8 cellular contexts compared by ENCODE assay signal in genomic region chr2:232325324-232326273, GRCh38. TPM values are rescaled to one million over a fixed set of nuclear protein-coding genes. Genes with fewer than 3 reads are reported as not detected.
A peak's percentile ranks its signal among the peaks of the same experiment; 100 is the strongest.
DNase-seq lines count a peak whose midpoint lies in the region; ATAC-seq and TF ChIP-seq lines count a peak whose summit lies in the region.

No MANE protein-coding gene starts in this region.

- in situ Hi-C loops in GM13977 (cut with MboI; ENCODE audit: low pct_unique_long_range_greater_than_20kb, low sequenced_read_pairs, unreplicated experiment) = loop anchor here (10.0 kb wide), 1 partner anchor 421 kb away; no protein-coding TSS in a partner anchor
- in situ Hi-C loops in SK-MEL-5 (cut with HindIII; ENCODE audit: low pct_unique_long_range_greater_than_20kb, low sequenced_read_pairs) = no loop called here

- H3K4me1 Mint-ChIP-seq in brain = peaks cover 31% of the 10 kb centered on the region

- H3K36me3 Mint-ChIP-seq in brain = no peaks in the 10 kb centered on the region

- H3K9me3 Mint-ChIP-seq in brain = no peaks in the 10 kb centered on the region

- ATAC-seq in left lobe of liver (peak; percentile 93), GM21367 (IDR thresholded peaks at IDR 0.05; ENCODE audit: unreplicated experiment) (no peak)

- H3K27me3 Mint-ChIP-seq in brain = no peaks in the 10 kb centered on the region

- peak; percentile 32 for DNase-seq in A172 (ENCODE audit: low spot score)
- peak; percentile 14 for DNase-seq in GM13977 (ENCODE audit: low spot score)
- DNase-seq in SK-MEL-5 (ENCODE audit: low read depth, low spot score) = peak; percentile 55
- peak; percentile 74 for DNase-seq in left lobe of liver (ENCODE audit: low spot score)
- DNase-seq in stimulated activated naive CD4-positive, alpha-beta T cell (lab: John Stamatoyannopoulos, UW) = peak in 5 of 6 experiments; percentile 7 to 62 (median 47)
- no peak for DNase-seq in NOMO-1 (lab: John Stamatoyannopoulos, UW; ENCODE audit: unreplicated experiment in 2 of 2)

- H3K27ac Mint-ChIP-seq in brain = peak overlapping the region in 1 of 5 experiments; percentile 45

- TF ChIP-seq CTCF in GM13977 (IDR thresholded peaks at IDR 0.05; ENCODE audit: extremely low read depth, insufficient read depth, missing control alignments) = peak; percentile 59
- peak; percentile 78 to 86 for TF ChIP-seq CTCF in brain (conservative IDR thresholded peaks at IDR 0.05)

- no peak overlapping the region for H3K4me3 Mint-ChIP-seq in brain

RNA-seq across cellular contexts. Expression of gene ALPP, which starts 53.0 kb away (rescaled TPM):
- 0.84 and 2.1 TPM in 2 replicates for total RNA-seq in A172 (2014; rRNA removed; shearing (Covaris generic))
- not detected in 2 replicates for total RNA-seq in SK-MEL-5 (2014; rRNA removed; shearing (Covaris generic))
- polyA plus RNA-seq in SK-MEL-5 (2015; cell fraction: cytosol; rRNA removed) = not detected in 2 replicates
- not detected in 2 replicates for polyA plus RNA-seq in SK-MEL-5 (2015; cell fraction: nucleus; rRNA removed)
- polyA plus RNA-seq in brain (ENCODE audit: insufficient read depth, low read depth, low replicate concordance) = not detected
- 0.20 TPM for total RNA-seq in left lobe of liver

Comparison
In these comparisons a context has a peak if more than half of its experiments do, and no peak if none do; other contexts are left out.
1. DNase-seq: peak in A172 (single experiment), GM13977 (single experiment), SK-MEL-5 (single experiment), left lobe of liver (single experiment) and stimulated activated naive CD4-positive, alpha-beta T cell (5 of 6); none in NOMO-1 (0 of 2).